ENCODE assay signal across 8 cellular contexts in the genomic region with DNA sequence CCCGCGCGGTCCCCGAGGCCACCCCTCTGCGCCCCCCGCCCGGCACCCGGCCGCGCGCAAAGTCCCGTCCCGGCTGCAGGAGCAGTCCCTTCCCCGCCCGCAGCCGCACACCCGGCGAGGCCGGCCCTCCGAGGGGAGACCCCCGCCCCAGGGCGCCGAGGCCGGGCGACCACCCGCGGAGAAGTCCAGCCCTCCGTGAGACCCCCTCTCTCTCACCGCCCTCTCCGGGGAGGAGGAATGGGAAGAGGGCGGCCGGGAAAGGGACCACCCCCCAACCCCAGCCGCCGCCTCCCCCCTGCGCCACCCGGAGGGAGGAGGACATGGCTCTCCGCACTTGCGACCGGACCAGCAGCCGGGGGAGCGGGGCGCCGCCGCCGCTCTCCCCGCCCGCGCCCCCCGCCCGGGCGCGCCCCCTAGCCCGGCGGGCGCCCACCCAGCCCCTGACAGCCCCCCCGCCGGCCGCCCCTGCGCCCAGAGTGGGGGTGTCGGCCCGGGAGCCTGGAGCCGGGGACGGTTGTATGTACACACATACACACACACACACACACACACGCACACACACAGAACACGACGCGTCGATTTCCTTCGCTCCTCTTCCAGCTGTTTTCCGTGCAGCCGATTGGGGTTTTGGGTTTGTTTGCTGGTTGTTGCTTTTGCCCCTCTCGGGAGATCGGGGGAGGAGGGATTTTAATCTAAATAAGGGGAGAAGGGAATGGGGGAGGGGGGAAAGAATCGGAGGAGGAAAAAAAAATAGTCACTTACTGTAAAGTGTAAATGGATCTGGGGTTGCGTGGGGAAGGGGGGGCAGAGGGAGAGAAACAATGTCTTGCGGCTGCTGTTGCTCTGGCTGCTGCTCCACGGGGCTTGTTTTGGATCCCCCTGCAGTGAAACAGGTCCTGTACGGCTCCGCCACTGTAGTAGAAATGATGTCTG. TPM values are rescaled to one million over a fixed set of nuclear protein-coding genes. Genes with fewer than 3 reads are reported as not detected.
DNase-seq lines count a peak whose midpoint lies in the region; ATAC-seq and TF ChIP-seq lines count a peak whose summit lies in the region.

A gene (minus strand): TSS at position 925 of the 933 bp plus-strand sequence.

- H3K4me1 Mint-ChIP-seq in CD14-positive monocyte: peaks cover 36% of the 10 kb centered on the region
- H3K4me1 Mint-ChIP-seq in natural killer cell treated with Interleukin-12 subunit alpha and Interleukin-12 subunit beta and Interleukin-15 and Interleukin-18, amount 100 ng/mL, for 72 hours (ENCODE audit: low read depth in 2 of 2): peaks cover 43 to 71% of the 10 kb centered on the region in 2 donors

- H2AFZ ChIP-seq in OCI-LY3 (ENCODE audit: low read depth, low read length): peak within 1 kb of the TSS; percentile 65

- peak within 1 kb of the TSS; percentile 97 for H3K4me3 Mint-ChIP-seq in CD14-positive monocyte
- peak within 1 kb of the TSS; percentile 99 for H3K4me3 Mint-ChIP-seq in natural killer cell treated with Interleukin-12 subunit alpha and Interleukin-12 subunit beta and Interleukin-15 and Interleukin-18, amount 100 ng/mL, for 72 hours

- H3K36me3 Mint-ChIP-seq in CD14-positive monocyte: peaks cover 9 to 14% of the 10 kb centered on the region in 2 donors
- H3K36me3 Mint-ChIP-seq in natural killer cell treated with Interleukin-12 subunit alpha and Interleukin-12 subunit beta and Interleukin-15 and Interleukin-18, amount 100 ng/mL, for 72 hours: peaks cover 9% of the 10 kb centered on the region

- no peak for TF ChIP-seq CTCF in CD14-positive monocyte (IDR thresholded peaks at IDR 0.05)
- no peak for TF ChIP-seq CTCF in OCI-LY3 (IDR thresholded peaks at IDR 0.05; ENCODE audit: low read depth, low read length)
- no peak for TF ChIP-seq CTCF in foreskin fibroblast (IDR thresholded peaks at IDR 0.05; ENCODE audit: low read depth, low read length)

- peak; percentile 2 for ATAC-seq in GM21723 (IDR thresholded peaks at IDR 0.05; ENCODE audit: unreplicated experiment)
- no peak for ATAC-seq in natural killer cell treated with Interleukin-12 subunit alpha and Interleukin-12 subunit beta and Interleukin-15 and Interleukin-18, amount 100 ng/mL, for 72 hours

- under 1% methylated on average over 77 of the region's 79 CpGs for WGBS in thymus

- peak within 1 kb of the TSS; percentile 27 for H3K9ac ChIP-seq in OCI-LY3 (ENCODE audit: low read length)

- no peaks in the 10 kb centered on the region for H3K79me2 ChIP-seq in OCI-LY3 (ENCODE audit: low read length)

- intact Hi-C loops in CD14-positive monocyte (cut with micrococcal nuclease): loop anchor here (10.0 kb wide), 3 partner anchors 76 to 256 kb away; no protein-coding TSS in a partner anchor

- H3K4me1 ChIP-seq in OCI-LY3 (ENCODE audit: low read length): peaks cover 11% of the 10 kb centered on the region
- H3K4me1 ChIP-seq in thymus (ENCODE audit: control insufficient read depth, insufficient read depth, low read length): peaks cover 3% of the 10 kb centered on the region

- H3K9me3 Mint-ChIP-seq in CD14-positive monocyte: no peaks in the 10 kb centered on the region
- no peaks in the 10 kb centered on the region for H3K9me3 Mint-ChIP-seq in natural killer cell treated with Interleukin-12 subunit alpha and Interleukin-12 subunit beta and Interleukin-15 and Interleukin-18, amount 100 ng/mL, for 72 hours

- H3K27me3 ChIP-seq in OCI-LY3 (ENCODE audit: low read depth, low read length): peaks cover 37% of the 10 kb centered on the region
- peaks cover 2% of the 10 kb centered on the region for H3K27me3 ChIP-seq in thymus (ENCODE audit: control insufficient read depth, insufficient read depth)

- no peaks in the 10 kb centered on the region for H3K9me3 ChIP-seq in OCI-LY3 (ENCODE audit: insufficient read depth, low read length)
- no peaks in the 10 kb centered on the region for H3K9me3 ChIP-seq in thymus (ENCODE audit: control insufficient read depth)

- H3K4me3 ChIP-seq in OCI-LY3 (ENCODE audit: low read length): peak within 1 kb of the TSS; percentile 81
- H3K4me3 ChIP-seq in foreskin fibroblast (ENCODE audit: low read depth in 1 of 2, low read length in 2 of 2): peak within 1 kb of the TSS; percentile 67 to 79
- H3K4me3 ChIP-seq in thymus (ENCODE audit: low read length): peak within 1 kb of the TSS; percentile 91

- H4K20me1 ChIP-seq in OCI-LY3 (ENCODE audit: insufficient read depth, low read length): no peaks in the 10 kb centered on the region

- peak within 1 kb of the TSS; percentile 94 to 99 (median 97) for H3K27ac Mint-ChIP-seq in CD14-positive monocyte
- H3K27ac Mint-ChIP-seq in natural killer cell treated with Interleukin-12 subunit alpha and Interleukin-12 subunit beta and Interleukin-15 and Interleukin-18, amount 100 ng/mL, for 72 hours: peak within 1 kb of the TSS; percentile 93 to 96

- no peaks in the 10 kb centered on the region for H3K27me3 Mint-ChIP-seq in CD14-positive monocyte (ENCODE audit: low read depth in 3 of 3)
- H3K27me3 Mint-ChIP-seq in natural killer cell treated with Interleukin-12 subunit alpha and Interleukin-12 subunit beta and Interleukin-15 and Interleukin-18, amount 100 ng/mL, for 72 hours: no peaks in the 10 kb centered on the region

- H3K36me3 ChIP-seq in OCI-LY3 (replicated peaks; ENCODE audit: low read depth, low read length) (no peaks in the 10 kb centered on the region), thymus (ENCODE audit: control insufficient read depth, insufficient read depth) (no peaks in the 10 kb centered on the region)

- DNase-seq in CD14-positive monocyte (ENCODE audit: low spot score): no peak
- peak; percentile 48 for DNase-seq in activated effector memory CD4-positive, alpha-beta T cell treated with Interleukin-2 at 50 U/mL for 16 hours
- DNase-seq in foreskin fibroblast: peak in 1 of 2 donors; percentile 73
- peak; percentile 64 for DNase-seq in natural killer cell treated with Interleukin-12 subunit alpha and Interleukin-12 subunit beta and Interleukin-15 and Interleukin-18, amount 100 ng/mL, for 72 hours (ENCODE audit: low spot score)
- DNase-seq in NCI-H2081 (lab: John Stamatoyannopoulos, UW): no peak

- peak within 1 kb of the TSS; percentile 82 for H3K4me2 ChIP-seq in OCI-LY3 (ENCODE audit: low read length)

- H3K27ac ChIP-seq in OCI-LY3 (ENCODE audit: low read length) (no peak within 1 kb of the TSS), thymus (ENCODE audit: low read depth) (peak within 1 kb of the TSS; percentile 86)

RNA-seq across cellular contexts. Expression of the gene that starts here (rescaled TPM):
- polyA plus RNA-seq in CD14-positive monocyte: 10 to 100 TPM in 1 of 2 donors, 1 to 10 TPM in 1; 8.8 to 10.9 TPM
- 100 to 1,000 TPM in 1 of 2 donors, 10 to 100 TPM in 1; 56.4 to 103 TPM for total RNA-seq in natural killer cell treated with Interleukin-12 subunit alpha and Interleukin-12 subunit beta and Interleukin-15 and Interleukin-18, amount 100 ng/mL, for 72 hours
- polyA plus RNA-seq in thymus: 6.8 TPM

Comparison
In these comparisons a context has a peak if more than half of its experiments do, and no peak if none do; other contexts are left out.
1. DNase-seq: peak in activated effector memory CD4-positive, alpha-beta T cell treated with Interleukin-2 at 50 U/mL for 16 hours (single experiment) and natural killer cell treated with Interleukin-12 subunit alpha and Interleukin-12 subunit beta and Interleukin-15 and Interleukin-18, amount 100 ng/mL, for 72 hours (single experiment); none in CD14-positive monocyte (single experiment) and NCI-H2081 (0 of 2).
2. Peak in every context shown above with its lines, with median percentiles within 50 percentile points of each other: H3K4me3 ChIP-seq.